In the genomic region with DNA sequence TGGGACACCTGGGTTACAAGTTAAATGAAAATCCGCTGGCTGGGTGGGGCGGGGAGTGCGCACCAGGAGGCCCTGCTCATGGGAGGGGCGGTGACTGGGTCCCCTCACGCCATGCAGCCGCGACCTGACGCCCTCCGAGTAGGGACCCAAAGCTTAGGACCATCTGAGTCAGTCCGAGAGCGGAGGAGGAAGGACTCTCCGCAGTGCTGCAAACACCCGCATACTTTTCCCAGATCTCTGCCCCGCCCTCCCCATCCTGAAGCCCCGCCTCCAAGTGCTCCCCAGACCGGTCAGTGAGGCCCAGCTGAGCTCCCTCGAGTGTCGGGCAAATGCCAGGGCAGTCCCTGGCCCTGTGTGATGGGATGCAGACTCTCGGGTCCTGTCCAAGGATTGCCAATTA, we compare ENCODE assay signal across 8 cellular contexts. TPM values are rescaled to one million over a fixed set of nuclear protein-coding genes. Genes with fewer than 3 reads are reported as not detected.
DNase-seq lines count a peak whose midpoint lies in the region; FAIRE-seq and TF ChIP-seq lines count a peak whose summit lies in the region.

No MANE protein-coding gene starts in this region.

- intact Hi-C loops in tibial artery (cut with DNase I; ENCODE audit: low total_unique reads), result no loop called here

- H3K4me1 Mint-ChIP-seq in activated T-cell treated with anti-CD3 and anti-CD28 coated beads, Interleukin-2, amount 50 U/mL, for 24 hours (ENCODE audit: low read depth), result peaks cover 40% of the 10 kb centered on the region
- peaks cover 42% of the 10 kb centered on the region for H3K4me1 Mint-ChIP-seq in activated naive CD8-positive, alpha-beta T cell (ENCODE audit: low read depth)
- peaks cover 40 to 43% of the 10 kb centered on the region in 2 donors for H3K4me1 Mint-ChIP-seq in immature natural killer cell

- no peak overlapping the region for H3K27ac ChIP-seq in tibial artery
- H3K27ac ChIP-seq in small intestine (ENCODE audit: low read depth in 1 of 2, low read length in 1 of 2), result no peak overlapping the region

- no peaks in the 10 kb centered on the region for H3K36me3 Mint-ChIP-seq in activated T-cell treated with anti-CD3 and anti-CD28 coated beads, Interleukin-2, amount 50 U/mL, for 24 hours (ENCODE audit: low read depth)
- H3K36me3 Mint-ChIP-seq in activated naive CD8-positive, alpha-beta T cell, result peaks cover 3% of the 10 kb centered on the region
- H3K36me3 Mint-ChIP-seq in immature natural killer cell, result peaks cover 0 to 4% (median 0%) of the 10 kb centered on the region in 3 donors

- FAIRE-seq in small intestine (lab: Jason Lieb, UNC), result no peak

- DNase-seq in activated T-cell treated with anti-CD3 and anti-CD28 coated beads, Interleukin-2, amount 50 U/mL, for 24 hours, result peak; percentile 48
- DNase-seq in activated T-cell treated with anti-CD3 and anti-CD28 coated beads for 4 hours (no peak), immature natural killer cell (no peak), tibial artery (no peak), small intestine (no peak), GM03348 (ENCODE audit: low spot score) (no peak), kidney tubule cell (ENCODE audit: low spot score) (no peak)

- H3K9me3 ChIP-seq in tibial artery, result no peaks in the 10 kb centered on the region
- no peaks in the 10 kb centered on the region for H3K9me3 ChIP-seq in small intestine (ENCODE audit: control insufficient read depth, low read depth)

- H3K4me3 Mint-ChIP-seq in activated T-cell treated with anti-CD3 and anti-CD28 coated beads, Interleukin-2, amount 50 U/mL, for 24 hours, result peak overlapping the region; percentile 80
- peak overlapping the region; percentile 89 for H3K4me3 Mint-ChIP-seq in activated naive CD8-positive, alpha-beta T cell
- H3K4me3 Mint-ChIP-seq in immature natural killer cell, result peak overlapping the region; percentile 77 to 87 (median 83)

- H3K9me3 Mint-ChIP-seq in activated T-cell treated with anti-CD3 and anti-CD28 coated beads, Interleukin-2, amount 50 U/mL, for 24 hours, result no peaks in the 10 kb centered on the region
- H3K9me3 Mint-ChIP-seq in activated naive CD8-positive, alpha-beta T cell (ENCODE audit: low read depth), result no peaks in the 10 kb centered on the region
- peaks cover 0 to 4% (median 0%) of the 10 kb centered on the region in 6 donors for H3K9me3 Mint-ChIP-seq in immature natural killer cell

- peaks cover 60% of the 10 kb centered on the region for H3K27me3 Mint-ChIP-seq in activated T-cell treated with anti-CD3 and anti-CD28 coated beads, Interleukin-2, amount 50 U/mL, for 24 hours
- peaks cover 6% of the 10 kb centered on the region for H3K27me3 Mint-ChIP-seq in activated naive CD8-positive, alpha-beta T cell
- peaks cover 25 to 38% (median 31%) of the 10 kb centered on the region in 3 donors for H3K27me3 Mint-ChIP-seq in immature natural killer cell (ENCODE audit: low read depth in 3 of 3)

- 4 to 8% (median 5%) methylated on average over 19 of the region's 19 CpGs for WGBS in small intestine, 3 donors

- H3K27me3 ChIP-seq in tibial artery (peaks cover 0 to 81% of the 10 kb centered on the region in 2 donors), small intestine (ENCODE audit: control insufficient read depth in 2 of 2, insufficient read depth in 2 of 2, low read length in 2 of 2) (peaks cover 9 to 25% of the 10 kb centered on the region in 2 donors)

- H3K4me1 ChIP-seq in tibial artery, result peaks cover 0 to 46% (median 36%) of the 10 kb centered on the region in 4 donors
- H3K4me1 ChIP-seq in small intestine (ENCODE audit: control insufficient read depth in 2 of 2, insufficient read depth in 1 of 2, low read depth in 1 of 2, low read length in 1 of 2), result peaks cover 0 to 2% of the 10 kb centered on the region in 2 donors

- H3K27ac Mint-ChIP-seq in activated T-cell treated with anti-CD3 and anti-CD28 coated beads, Interleukin-2, amount 50 U/mL, for 24 hours, result peak overlapping the region; percentile 55
- H3K27ac Mint-ChIP-seq in activated naive CD8-positive, alpha-beta T cell, result no peak overlapping the region
- H3K27ac Mint-ChIP-seq in immature natural killer cell, result no peak overlapping the region

- H3K4me3 ChIP-seq in tibial artery, result peak overlapping the region; percentile 18 to 43
- H3K4me3 ChIP-seq in small intestine (ENCODE audit: low read depth in 1 of 2, low read length in 2 of 2), result peak overlapping the region in 1 of 2 donors; percentile 28

- TF ChIP-seq CTCF in tibial artery (IDR thresholded peaks at IDR 0.05), result no peak

- no peaks in the 10 kb centered on the region for H3K36me3 ChIP-seq in tibial artery
- H3K36me3 ChIP-seq in small intestine (ENCODE audit: control insufficient read depth in 2 of 2, insufficient read depth in 2 of 2, low read length in 2 of 2), result no peaks in the 10 kb centered on the region

RNA-seq across cellular contexts. Expression of gene FLI1, which starts 6.6 kb away (rescaled TPM):
- 100 to 1,000 TPM in 1 of 3 donors, 10 to 100 TPM in 2; 52.2 to 113 (median 61.1) TPM for polyA plus RNA-seq in immature natural killer cell
- polyA plus RNA-seq in small intestine, result 1 to 10 TPM; 2.5 to 8.3 (median 4.9) TPM

Comparison
In these comparisons a context has a peak if more than half of its experiments do, and no peak if none do; other contexts are left out.
1. RNA of gene FLI1, which starts 6.6 kb away (polyA plus RNA-seq): 52.2 to 113 TPM in immature natural killer cell; 2.5 to 8.3 TPM in small intestine; every median in the first group is over 4 times any median in the second.
2. Peak in every context shown above with its lines, with median percentiles within 50 percentile points of each other: H3K4me3 Mint-ChIP-seq.